In genomic region chr7:149825567-149826343, GRCh38 we compare ENCODE assay signal across 15 cellular contexts. TPM values are rescaled to one million over a fixed set of nuclear protein-coding genes. Genes with fewer than 3 reads are reported as not detected.
DNase-seq lines count a peak whose midpoint lies in the region; ATAC-seq, FAIRE-seq and TF ChIP-seq lines count a peak whose summit lies in the region.
"Had no signal": no experiment of that assay in that cellular context is flagged by ENCODE, and none has a peak within 500 bp of the region (broad histone marks: within the 10 kb centered on the region; RNA-seq: fewer than 3 reads in every experiment).

No MANE protein-coding gene starts in this region.

- H3K27ac ChIP-seq in right cardiac atrium (ENCODE audit: low read length) (no peak overlapping the region), neuronal stem cell (replicated peaks; ENCODE audit: low read length) (no peak overlapping the region)
- H3K27ac ChIP-seq: RWPE1 had no signal

- TF ChIP-seq POLR2A in H54 (IDR thresholded peaks at IDR 0.05; ENCODE audit: low read depth, low read length) = no peak

- H3K9me3 ChIP-seq in right cardiac atrium (ENCODE audit: control insufficient read depth, low read length) = no peaks in the 10 kb centered on the region
- peaks cover 0 to 12% of the 10 kb centered on the region in 2 donors for H3K9me3 ChIP-seq in neuronal stem cell (replicated peaks in 1 of 2; ENCODE audit: control insufficient read depth in 2 of 2, insufficient read depth in 1 of 2, low read depth in 1 of 2, low read length in 2 of 2)

- peaks cover 6% of the 10 kb centered on the region for H3K27me3 Mint-ChIP-seq in chondrocyte (ENCODE audit: low read depth)

- peak overlapping the region; percentile 97 for H3K14ac ChIP-seq in neuronal stem cell (ENCODE audit: low read length)

- H3K4me1 ChIP-seq in right cardiac atrium (ENCODE audit: control insufficient read depth, insufficient read depth, low read length) (no peaks in the 10 kb centered on the region), neuronal stem cell (ENCODE audit: control insufficient read depth in 2 of 2, insufficient read depth in 1 of 2, low read depth in 1 of 2, low read length in 2 of 2) (peaks cover 0 to 2% of the 10 kb centered on the region in 2 donors)

- no peak overlapping the region for H4K8ac ChIP-seq in neuronal stem cell (ENCODE audit: low read depth, low read length)

- TF ChIP-seq CTCF in chondrocyte (IDR thresholded peaks at IDR 0.05) = no peak

- no peaks in the 10 kb centered on the region for H3K9me3 Mint-ChIP-seq in chondrocyte (ENCODE audit: low read depth)

- H2BK12ac ChIP-seq in neuronal stem cell (ENCODE audit: low read length) = no peak overlapping the region

- peak overlapping the region; percentile 49 for H2BK15ac ChIP-seq in neuronal stem cell (ENCODE audit: low read length)

- H3K27me3 ChIP-seq in right cardiac atrium (ENCODE audit: control insufficient read depth, insufficient read depth) (no peaks in the 10 kb centered on the region), neuronal stem cell (ENCODE audit: control insufficient read depth in 3 of 3, insufficient read depth in 3 of 3, low read depth in 1 of 3, low read length in 3 of 3) (peaks cover 0 to 8% (median 0%) of the 10 kb centered on the region in 3 experiments)

- peak in 2 of 3 donors; percentile 36 to 49 for DNase-seq in right cardiac atrium
- no peak for DNase-seq in left cardiac atrium
- DNase-seq in chondrocyte (ENCODE audit: low spot score) = peak; percentile 90
- no peak for DNase-seq in neuronal stem cell (ENCODE audit: low spot score)
- DNase-seq in DMS79 (lab: John Stamatoyannopoulos, UW) = no peak
- no peak for DNase-seq in H54 (ENCODE audit: insufficient read length, low spot score)
- DNase-seq: H9, Kasumi-1, NCI-H2081, NCI-H524 had no signal

- H2AK5ac ChIP-seq in neuronal stem cell (ENCODE audit: low read depth, low read length) = peak overlapping the region; percentile 96

- H3K36me3 Mint-ChIP-seq in chondrocyte (ENCODE audit: low read depth) = no peaks in the 10 kb centered on the region

- WGBS in right cardiac atrium = 88% methylated on average over 19 of the region's 19 CpGs
- WGBS in neuronal stem cell (ENCODE audit: extremely low coverage in 2 of 2, insufficient read length in 2 of 2, insufficient replicate concordance in 1 of 2), 2 donors = no CpG with 5 or more reads among the region's 19 CpGs

- H3K23ac ChIP-seq in neuronal stem cell (ENCODE audit: low read depth, low read length, poor library complexity) = peak overlapping the region; percentile 85

- H3K79me1 ChIP-seq in neuronal stem cell (ENCODE audit: low read depth, low read length) = peaks cover 6% of the 10 kb centered on the region

- no peak overlapping the region for H3K4me3 Mint-ChIP-seq in chondrocyte (ENCODE audit: unreplicated experiment)
- H3K4me3 Mint-ChIP-seq: B cell, H9 had no signal

- FAIRE-seq in H54 (lab: Jason Lieb, UNC) = no peak
- FAIRE-seq: GM18507, HepG2 had no signal

- H3K18ac ChIP-seq in neuronal stem cell (ENCODE audit: low read length) = peak overlapping the region; percentile 64

- intact Hi-C loops in right cardiac atrium (cut with DNase I) (no loop called here), left cardiac atrium (cut with DNase I) (no loop called here)

- H3K36me3 ChIP-seq in neuronal stem cell (replicated peaks in 1 of 2; ENCODE audit: control insufficient read depth in 2 of 2, insufficient read depth in 2 of 2, low read length in 2 of 2) = no peaks in the 10 kb centered on the region

- H2AFZ ChIP-seq in neuronal stem cell (ENCODE audit: low read length) = no peak overlapping the region

- no peak overlapping the region for H4K91ac ChIP-seq in neuronal stem cell (ENCODE audit: low read depth, low read length, poor library complexity)

- no peak overlapping the region for H3K4me3 ChIP-seq in right cardiac atrium (ENCODE audit: low read length)
- no peak overlapping the region for H3K4me3 ChIP-seq in neuronal stem cell (ENCODE audit: low read length in 2 of 2)

- no peak overlapping the region for H3K27ac Mint-ChIP-seq in chondrocyte (ENCODE audit: unreplicated experiment)
- H3K27ac Mint-ChIP-seq: B cell, H9 had no signal

- no peaks in the 10 kb centered on the region for H3K4me1 Mint-ChIP-seq in chondrocyte (ENCODE audit: low read depth)
- H3K4me1 Mint-ChIP-seq: B cell had no signal

- peak overlapping the region; percentile 12 for H3K9ac ChIP-seq in neuronal stem cell (ENCODE audit: low read depth, low read length, poor library complexity)

- no peak overlapping the region for H3K4me2 ChIP-seq in neuronal stem cell (ENCODE audit: insufficient read depth, low read length, poor library complexity, severe bottlenecking)

- ATAC-seq in right cardiac atrium = no peak
- no peak for ATAC-seq in left cardiac atrium
- ATAC-seq in HG03159 (IDR thresholded peaks at IDR 0.05; ENCODE audit: unreplicated experiment) = no peak
- ATAC-seq: HepG2 had no signal

- H2BK5ac ChIP-seq in neuronal stem cell (ENCODE audit: low read length) = no peak overlapping the region

- H3K4ac ChIP-seq in neuronal stem cell (ENCODE audit: low read length) = no peak overlapping the region

- H2BK120ac ChIP-seq in neuronal stem cell (ENCODE audit: low read depth, low read length) = no peak overlapping the region

RNA-seq across cellular contexts. Expression of gene ZNF862, which starts 12.4 kb away (rescaled TPM):
- total RNA-seq in right cardiac atrium (10 to 100 TPM in 3 of 4 donors, 1 to 10 TPM in 1; 9.0 to 15.9 (median 14.2) TPM), left cardiac atrium (1 to 10 TPM; 8.7 to 9.7 TPM), chondrocyte (15.9 to 17.6 TPM (median 16.3 TPM) in 3 replicates)
- 7.8 TPM for polyA plus RNA-seq in right cardiac atrium
- 7.1 TPM for polyA plus RNA-seq in neuronal stem cell (2013, experiment 1 of 2)
- polyA plus RNA-seq in neuronal stem cell (2013, experiment 2 of 2) = 6.8 TPM

RNA-seq across cellular contexts. Expression of gene ATP6V0E2, which starts 48.0 kb away (rescaled TPM):
- total RNA-seq in right cardiac atrium = 100 to 1,000 TPM in 1 of 4 donors, 10 to 100 TPM in 3; 53.0 to 113 (median 79.0) TPM
- 66.5 TPM for polyA plus RNA-seq in right cardiac atrium
- 100 to 1,000 TPM in 1 of 2 donors, 10 to 100 TPM in 1; 56.8 to 104 TPM for total RNA-seq in left cardiac atrium
- total RNA-seq in chondrocyte = 23.1 to 28.5 TPM (median 24.8 TPM) in 3 replicates
- polyA plus RNA-seq in neuronal stem cell (2013, experiment 1 of 2) = 63.8 TPM
- 60.2 TPM for polyA plus RNA-seq in neuronal stem cell (2013, experiment 2 of 2)

RNA-seq across cellular contexts. Expression of gene ZNF467, which starts 52.4 kb away (rescaled TPM):
- total RNA-seq in right cardiac atrium (10 to 100 TPM; 10.4 to 15.6 (median 11.6) TPM), left cardiac atrium (10 to 100 TPM in 1 of 2 donors, 1 to 10 TPM in 1; 7.9 to 10.4 TPM), chondrocyte (2.3 to 3.5 TPM (median 3.1 TPM) in 3 replicates)
- 6.6 TPM for polyA plus RNA-seq in right cardiac atrium
- 6.2 TPM for polyA plus RNA-seq in neuronal stem cell (2013, experiment 1 of 2)
- 6.1 TPM for polyA plus RNA-seq in neuronal stem cell (2013, experiment 2 of 2)
- total RNA-seq: HepG2 had no signal

Comparison
In these comparisons a context has a peak if more than half of its experiments do, and no peak if none do; other contexts are left out.
1. DNase-seq: peak in right cardiac atrium (2 of 3) and chondrocyte (single experiment); none in left cardiac atrium (single experiment), neuronal stem cell (single experiment), DMS79 (single experiment) and H54 (single experiment).